ENCODE assay signal across 25 cellular contexts in the genomic region with DNA sequence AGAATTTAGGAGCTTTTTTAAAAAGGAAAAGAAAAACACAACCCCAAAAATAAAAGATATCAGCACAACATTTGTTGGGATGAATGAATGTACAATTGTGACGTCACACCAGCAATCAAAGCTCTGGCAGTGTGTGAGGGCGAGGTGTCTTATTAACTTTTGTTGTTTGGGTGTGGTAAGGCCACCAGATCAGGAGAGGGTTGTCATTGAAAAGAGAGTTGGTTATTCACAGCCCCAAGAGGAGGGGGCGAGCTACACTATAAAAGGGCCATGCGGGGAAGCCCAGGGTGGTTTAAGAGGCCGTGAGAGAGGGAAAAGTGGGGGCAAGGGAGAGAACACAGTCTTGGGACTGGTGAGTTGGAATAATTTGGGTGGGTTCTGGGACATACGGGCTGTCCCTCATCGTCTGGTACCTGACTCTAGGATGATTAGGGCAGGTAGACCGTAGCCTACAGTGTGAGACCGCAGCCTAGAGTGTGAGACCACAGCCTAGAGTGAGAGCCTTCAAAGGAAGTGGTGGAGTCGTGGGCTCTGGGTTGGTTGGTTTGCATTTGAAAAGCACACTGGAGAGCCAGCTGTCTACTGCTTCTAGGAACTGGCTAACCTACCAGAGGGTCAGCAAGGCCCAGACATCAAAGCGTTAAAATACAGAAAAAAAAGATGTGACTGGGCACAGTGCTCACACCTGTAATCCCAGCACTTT.
A peak's percentile ranks its signal among the peaks of the same experiment; 100 is the strongest.
DNase-seq lines count a peak whose midpoint lies in the region; ATAC-seq lines count a peak whose summit lies in the region.
"Had no signal": no experiment of that assay in that cellular context is flagged by ENCODE, and none has a peak within 500 bp of the region (broad histone marks: within the 10 kb centered on the region; RNA-seq: fewer than 3 reads in every experiment).

No MANE protein-coding gene starts in this region.

- H3K4me3 Mint-ChIP-seq in activated CD8-positive, alpha-beta T cell treated with anti-CD3 and anti-CD28 coated beads, Interleukin-2, amount 10 ng/mL, durations not matched to agents 7 days and 5 days = no peak overlapping the region
- H3K4me3 Mint-ChIP-seq in stimulated activated naive CD8-positive, alpha-beta T cell treated with anti-CD3 and anti-CD28 coated beads, Interleukin-15, amount 100 ng/mL, for 72 hours = no peak overlapping the region
- no peak overlapping the region for H3K4me3 Mint-ChIP-seq in activated naive CD4-positive, alpha-beta T cell treated with anti-CD3 and anti-CD28 coated beads for 36 hours
- H3K4me3 Mint-ChIP-seq: activated naive CD4-positive, alpha-beta T cell treated with anti-CD3 and anti-CD28 coated beads, Interleukin-2, amount 50 U/mL, for 24 hours; activated T-cell treated with anti-CD3 and anti-CD28 coated beads, Interleukin-2, amount 50 U/mL, for 72 hours; CD4-positive, alpha-beta T cell; T-helper 1 cell treated with Interleukin-12 subunit alpha and Interleukin-12 subunit beta and Interleukin-4 antibody, amounts not matched to agents 30 μg/mL and 1 μg/mL, for 36 hours had no signal

- no peaks in the 10 kb centered on the region for H3K27me3 ChIP-seq in effector memory CD4-positive, alpha-beta T cell (replicated peaks; ENCODE audit: control insufficient read depth, insufficient read depth, low read length, poor library complexity, severe bottlenecking)
- H3K27me3 ChIP-seq: ascending aorta had no signal

- intact Hi-C loops in left colon (cut with DNase I, micrococcal nuclease) = no loop called here
- intact Hi-C loops in activated naive CD4-positive, alpha-beta T cell treated with anti-CD3 and anti-CD28 coated beads for 36 hours (cut with micrococcal nuclease) = no loop called here

- no peaks in the 10 kb centered on the region for H3K36me3 ChIP-seq in effector memory CD4-positive, alpha-beta T cell (ENCODE audit: control insufficient read depth, insufficient read depth, low read length)
- H3K36me3 ChIP-seq: ascending aorta had no signal

- peak; percentile 74 for ATAC-seq in activated CD8-positive, alpha-beta T cell treated with anti-CD3 and anti-CD28 coated beads, Interleukin-2, amount 10 ng/mL, durations not matched to agents 7 days and 5 days
- peak; percentile 92 for ATAC-seq in left colon
- peak; percentile 64 for ATAC-seq in stimulated activated naive CD8-positive, alpha-beta T cell treated with anti-CD3 and anti-CD28 coated beads, Interleukin-15, amount 100 ng/mL, for 72 hours
- ATAC-seq in GM21723 (IDR thresholded peaks at IDR 0.05; ENCODE audit: unreplicated experiment) = no peak
- ATAC-seq: activated T-cell treated with anti-CD3 and anti-CD28 coated beads, Interleukin-2, amount 50 U/mL, for 72 hours had no signal

- H3K4me3 ChIP-seq in effector memory CD4-positive, alpha-beta T cell (ENCODE audit: insufficient read depth, low read depth, low read length, poor library complexity, severe bottlenecking) = no peak overlapping the region
- H3K4me3 ChIP-seq: ascending aorta, skin epidermis had no signal

- no peaks in the 10 kb centered on the region for H3K36me3 Mint-ChIP-seq in activated CD8-positive, alpha-beta T cell treated with anti-CD3 and anti-CD28 coated beads, Interleukin-2, amount 10 ng/mL, durations not matched to agents 7 days and 5 days (ENCODE audit: low read depth)
- no peaks in the 10 kb centered on the region for H3K36me3 Mint-ChIP-seq in activated naive CD4-positive, alpha-beta T cell treated with anti-CD3 and anti-CD28 coated beads for 36 hours (ENCODE audit: low read depth)
- H3K36me3 Mint-ChIP-seq: activated naive CD4-positive, alpha-beta T cell treated with anti-CD3 and anti-CD28 coated beads, Interleukin-2, amount 50 U/mL, for 24 hours had no signal

- no peak overlapping the region for H3K27ac Mint-ChIP-seq in activated CD8-positive, alpha-beta T cell treated with anti-CD3 and anti-CD28 coated beads, Interleukin-2, amount 10 ng/mL, durations not matched to agents 7 days and 5 days
- H3K27ac Mint-ChIP-seq in stimulated activated naive CD8-positive, alpha-beta T cell treated with anti-CD3 and anti-CD28 coated beads, Interleukin-15, amount 100 ng/mL, for 72 hours = peak overlapping the region in 1 of 2 donors; percentile 60
- H3K27ac Mint-ChIP-seq in activated naive CD4-positive, alpha-beta T cell treated with anti-CD3 and anti-CD28 coated beads for 36 hours = no peak overlapping the region
- H3K27ac Mint-ChIP-seq: activated T-cell treated with anti-CD3 and anti-CD28 coated beads, Interleukin-2, amount 50 U/mL, for 72 hours; CD4-positive, alpha-beta T cell; T-helper 1 cell treated with Interleukin-12 subunit alpha and Interleukin-12 subunit beta and Interleukin-4 antibody, amounts not matched to agents 30 μg/mL and 1 μg/mL, for 36 hours had no signal

- H3K27me3 Mint-ChIP-seq in activated CD8-positive, alpha-beta T cell treated with anti-CD3 and anti-CD28 coated beads, Interleukin-2, amount 10 ng/mL, durations not matched to agents 7 days and 5 days (ENCODE audit: low read depth) = peaks cover 7% of the 10 kb centered on the region
- H3K27me3 Mint-ChIP-seq in stimulated activated naive CD8-positive, alpha-beta T cell treated with anti-CD3 and anti-CD28 coated beads, Interleukin-15, amount 100 ng/mL, for 72 hours = no peaks in the 10 kb centered on the region
- no peaks in the 10 kb centered on the region for H3K27me3 Mint-ChIP-seq in activated naive CD4-positive, alpha-beta T cell treated with anti-CD3 and anti-CD28 coated beads for 36 hours (ENCODE audit: low read depth)
- H3K27me3 Mint-ChIP-seq: CD4-positive, alpha-beta T cell had no signal

- H3K27ac ChIP-seq in effector memory CD4-positive, alpha-beta T cell (ENCODE audit: insufficient read depth, low read length, poor library complexity, severe bottlenecking) = no peak overlapping the region
- H3K27ac ChIP-seq: 22Rv1, ascending aorta, KMS-11, skin epidermis had no signal

- H3K4me1 ChIP-seq in effector memory CD4-positive, alpha-beta T cell (ENCODE audit: control insufficient read depth, insufficient read depth, low read length, poor library complexity, severe bottlenecking) = no peaks in the 10 kb centered on the region
- H3K4me1 ChIP-seq: ascending aorta had no signal

- peaks cover 17% of the 10 kb centered on the region for H3K4me1 Mint-ChIP-seq in activated CD8-positive, alpha-beta T cell treated with anti-CD3 and anti-CD28 coated beads, Interleukin-2, amount 10 ng/mL, durations not matched to agents 7 days and 5 days (ENCODE audit: low read depth)
- H3K4me1 Mint-ChIP-seq in stimulated activated naive CD8-positive, alpha-beta T cell treated with anti-CD3 and anti-CD28 coated beads, Interleukin-15, amount 100 ng/mL, for 72 hours = peaks cover 6% of the 10 kb centered on the region
- H3K4me1 Mint-ChIP-seq in activated naive CD4-positive, alpha-beta T cell treated with anti-CD3 and anti-CD28 coated beads for 36 hours (ENCODE audit: low read depth) = no peaks in the 10 kb centered on the region
- H3K4me1 Mint-ChIP-seq: activated naive CD4-positive, alpha-beta T cell treated with anti-CD3 and anti-CD28 coated beads, Interleukin-2, amount 50 U/mL, for 24 hours had no signal

- POLR2A ChIA-PET in activated CD8-positive, alpha-beta T cell treated with anti-CD3 and anti-CD28 coated beads, Interleukin-2, amount 10 ng/mL, durations not matched to agents 7 days and 5 days (lab: Charles Lee) = no interaction called here

- H3K9me3 Mint-ChIP-seq in activated CD8-positive, alpha-beta T cell treated with anti-CD3 and anti-CD28 coated beads, Interleukin-2, amount 10 ng/mL, durations not matched to agents 7 days and 5 days (ENCODE audit: insufficient read depth) = peaks cover 3% of the 10 kb centered on the region
- no peaks in the 10 kb centered on the region for H3K9me3 Mint-ChIP-seq in stimulated activated naive CD8-positive, alpha-beta T cell treated with anti-CD3 and anti-CD28 coated beads, Interleukin-15, amount 100 ng/mL, for 72 hours
- peaks cover 5% of the 10 kb centered on the region for H3K9me3 Mint-ChIP-seq in activated naive CD4-positive, alpha-beta T cell treated with anti-CD3 and anti-CD28 coated beads for 36 hours
- H3K9me3 Mint-ChIP-seq: CD4-positive, alpha-beta T cell; T-helper 1 cell treated with Interleukin-12 subunit alpha and Interleukin-12 subunit beta and Interleukin-4 antibody, amounts not matched to agents 30 μg/mL and 1 μg/mL, for 36 hours had no signal

- CTCF ChIA-PET in activated CD8-positive, alpha-beta T cell treated with anti-CD3 and anti-CD28 coated beads, Interleukin-2, amount 10 ng/mL, durations not matched to agents 7 days and 5 days (lab: Charles Lee) = interaction anchor here (1.2 to 1.8 kb wide), 2 partner anchors 10 to 38 kb away, joined by 3 to 11 read pairs; no protein-coding TSS in a partner anchor
- CTCF ChIA-PET in activated naive CD4-positive, alpha-beta T cell treated with anti-CD3 and anti-CD28 coated beads for 36 hours (lab: Charles Lee) = interaction anchor here (0.6 to 1.5 kb wide), 3 partner anchors 10 to 183 kb away, joined by 3 to 5 read pairs (median 3); no protein-coding TSS in a partner anchor

- DNase-seq in NK-92 treated with Interleukin-12 subunit alpha and Interleukin-12 subunit beta, amount 100 ng/mL, for 24 hours (lab: John Stamatoyannopoulos, UW) = peak; percentile 65
- DNase-seq in NK-92 (lab: John Stamatoyannopoulos, UW; ENCODE audit: unreplicated experiment) = no peak
- DNase-seq in activated CD8-positive, alpha-beta T cell treated with anti-CD3 and anti-CD28 coated beads, Interleukin-2, amount 10 ng/mL, durations not matched to agents 7 days and 5 days = peak; percentile 44
- peak; percentile 34 to 58 for DNase-seq in left colon
- DNase-seq in stimulated activated naive CD8-positive, alpha-beta T cell treated with anti-CD3 and anti-CD28 coated beads, Interleukin-15, amount 100 ng/mL, for 72 hours = no peak
- DNase-seq in activated naive CD4-positive, alpha-beta T cell treated with anti-CD3 and anti-CD28 coated beads for 36 hours = no peak
- no peak for DNase-seq in effector memory CD4-positive, alpha-beta T cell
- DNase-seq: activated CD4-positive, alpha-beta T cell treated with anti-CD3 and anti-CD28 coated beads for 4 hours; activated T-cell treated with anti-CD3 and anti-CD28 coated beads, Interleukin-2, amount 50 U/mL, for 72 hours; caudate nucleus; CD4-positive, alpha-beta T cell; kidney glomerular epithelial cell; mammary epithelial cell; NCI-H1694; NCI-H2171 treated with DMSO at 0.1 percent for 48 hours; NCI-H524; nucleus accumbens; stimulated activated CD4-positive, alpha-beta T cell treated with anti-CD3 and anti-CD28 coated beads, Interleukin-1b, Interleukin-23, amount 100 ng/mL, for 48 hours had no signal

- H3K9me3 ChIP-seq in effector memory CD4-positive, alpha-beta T cell (ENCODE audit: control insufficient read depth, low read length) = no peaks in the 10 kb centered on the region
- H3K9me3 ChIP-seq: ascending aorta had no signal

Comparison
In these comparisons a context has a peak if more than half of its experiments do, and no peak if none do; other contexts are left out.
1. DNase-seq: peak in NK-92 treated with Interleukin-12 subunit alpha and Interleukin-12 subunit beta, amount 100 ng/mL, for 24 hours (single experiment), activated CD8-positive, alpha-beta T cell treated with anti-CD3 and anti-CD28 coated beads, Interleukin-2, amount 10 ng/mL, durations not matched to agents 7 days and 5 days (single experiment) and left colon (2 of 2); none in NK-92 (single experiment), stimulated activated naive CD8-positive, alpha-beta T cell treated with anti-CD3 and anti-CD28 coated beads, Interleukin-15, amount 100 ng/mL, for 72 hours (0 of 2), activated naive CD4-positive, alpha-beta T cell treated with anti-CD3 and anti-CD28 coated beads for 36 hours (single experiment) and effector memory CD4-positive, alpha-beta T cell (0 of 3).